Comparison of ENCODE assay signal across 23 cellular contexts in genomic region chr12:21296348-21296747, GRCh38. TPM values are rescaled to one million over a fixed set of nuclear protein-coding genes. Genes with fewer than 3 reads are reported as not detected.
DNase-seq lines count a peak whose midpoint lies in the region; ATAC-seq and TF ChIP-seq lines count a peak whose summit lies in the region.
"Had no signal": no experiment of that assay in that cellular context is flagged by ENCODE, and none has a peak within 500 bp of the region (broad histone marks: within the 10 kb centered on the region; RNA-seq: fewer than 3 reads in every experiment).

No MANE protein-coding gene starts in this region.

- H3K4me3 Mint-ChIP-seq in natural killer cell treated with Interleukin-12 subunit alpha and Interleukin-12 subunit beta and Interleukin-15 and Interleukin-18, amount 100 ng/mL, for 72 hours, result no peak overlapping the region
- H3K4me3 Mint-ChIP-seq: activated CD4-positive, alpha-beta T cell treated with anti-CD3 and anti-CD28 coated beads for 36 hours; activated naive CD8-positive, alpha-beta T cell treated with anti-CD3 and anti-CD28 coated beads, Interleukin-2, amount 50 U/mL, for 24 hours; stimulated activated effector memory CD8-positive, alpha-beta T cell treated with anti-CD3 and anti-CD28 coated beads, Interleukin-12 subunit alpha, Interleukin-12 subunit beta, amount 100 ng/mL, for 72 hours; T-cell had no signal

- H3K4me1 Mint-ChIP-seq in natural killer cell treated with Interleukin-12 subunit alpha and Interleukin-12 subunit beta and Interleukin-15 and Interleukin-18, amount 100 ng/mL, for 72 hours (ENCODE audit: low read depth in 2 of 2), result no peaks in the 10 kb centered on the region
- H3K4me1 Mint-ChIP-seq: activated CD4-positive, alpha-beta T cell treated with anti-CD3 and anti-CD28 coated beads for 36 hours had no signal

- H3F3A ChIP-seq in smooth muscle cell (ENCODE audit: low read depth), result no peaks in the 10 kb centered on the region

- H3K4me1 ChIP-seq in smooth muscle cell (ENCODE audit: low read depth) (no peaks in the 10 kb centered on the region), A673 (ENCODE audit: insufficient read depth, low read length, poor library complexity, severe bottlenecking) (no peaks in the 10 kb centered on the region)
- H3K4me1 ChIP-seq: BLaER1 treated with 17β-estradiol and CSF1 and Interleukin-3, amounts not matched to agents 10 nM and 100 nM; Caco-2; SJCRH30 had no signal

- POLR2A ChIA-PET in A673 (lab: Charles Lee; ENCODE audit: low non-redundant PET), result no interaction called here

- H3K9me3 ChIP-seq in smooth muscle cell (replicated peaks; ENCODE audit: low read depth) (no peaks in the 10 kb centered on the region), A673 (ENCODE audit: low read depth, low read length, poor library complexity, severe bottlenecking) (no peaks in the 10 kb centered on the region)
- H3K9me3 ChIP-seq: BLaER1 treated with 17β-estradiol and CSF1 and Interleukin-3, amounts not matched to agents 10 nM and 100 nM; Caco-2; SJCRH30 had no signal

- CTCF ChIA-PET in A673 (lab: Charles Lee), result interaction anchor here (0.5 kb wide), 1 partner anchor 384 kb away, joined by 4 read pairs; no protein-coding TSS in a partner anchor

- intact Hi-C loops in A673 (cut with micrococcal nuclease; ENCODE audit: unreplicated experiment), result no loop called here

- no peak overlapping the region for H3K27ac Mint-ChIP-seq in natural killer cell treated with Interleukin-12 subunit alpha and Interleukin-12 subunit beta and Interleukin-15 and Interleukin-18, amount 100 ng/mL, for 72 hours
- H3K27ac Mint-ChIP-seq: activated CD4-positive, alpha-beta T cell treated with anti-CD3 and anti-CD28 coated beads for 36 hours; activated naive CD8-positive, alpha-beta T cell treated with anti-CD3 and anti-CD28 coated beads, Interleukin-2, amount 50 U/mL, for 24 hours; stimulated activated effector memory CD8-positive, alpha-beta T cell treated with anti-CD3 and anti-CD28 coated beads, Interleukin-12 subunit alpha, Interleukin-12 subunit beta, amount 100 ng/mL, for 72 hours; T-cell had no signal

- no peaks in the 10 kb centered on the region for H4K20me1 ChIP-seq in smooth muscle cell (ENCODE audit: low read depth)
- H4K20me1 ChIP-seq: BLaER1 treated with 17β-estradiol and CSF1 and Interleukin-3, amounts not matched to agents 10 nM and 100 nM had no signal

- H3K4me3 ChIP-seq in smooth muscle cell (no peak overlapping the region), A673 (ENCODE audit: low read depth, low read length, poor library complexity, severe bottlenecking) (no peak overlapping the region)
- H3K4me3 ChIP-seq: BLaER1 treated with 17β-estradiol and CSF1 and Interleukin-3, amounts not matched to agents 10 nM and 100 nM; SJCRH30 had no signal

- no peak for DNase-seq in smooth muscle cell (lab: John Stamatoyannopoulos, UW; ENCODE audit: unreplicated experiment)
- DNase-seq in natural killer cell treated with Interleukin-12 subunit alpha and Interleukin-12 subunit beta and Interleukin-15 and Interleukin-18, amount 100 ng/mL, for 72 hours (ENCODE audit: low spot score), result no peak
- DNase-seq in NCI-H2196 treated with DMSO at 0.1 percent for 48 hours (lab: John Stamatoyannopoulos, UW; ENCODE audit: unreplicated experiment), result no peak
- no peak for DNase-seq in A673 (ENCODE audit: low spot score)
- DNase-seq: activated CD8-positive, alpha-beta memory T cell treated with anti-CD3 and anti-CD28 coated beads for 24 hours; activated gamma-delta T cell treated with Interleukin-2 at 50 U/mL for 16 hours; activated naive CD8-positive, alpha-beta T cell treated with anti-CD3 and anti-CD28 coated beads, Interleukin-2, amount 50 U/mL, for 24 hours; activated T-cell treated with anti-CD3 and anti-CD28 coated beads, Interleukin-2, amount 50 U/mL, for 1 hour; effector CD8-positive, alpha-beta T cell; left cardiac atrium had no signal

- H3K36me3 ChIP-seq in smooth muscle cell (ENCODE audit: low read depth) (no peaks in the 10 kb centered on the region), A673 (ENCODE audit: insufficient read depth, low read length, poor library complexity, severe bottlenecking) (no peaks in the 10 kb centered on the region)
- H3K36me3 ChIP-seq: BLaER1 treated with 17β-estradiol and CSF1 and Interleukin-3, amounts not matched to agents 10 nM and 100 nM; SJCRH30 had no signal

- H3K27me3 ChIP-seq in smooth muscle cell (ENCODE audit: low read depth), result no peaks in the 10 kb centered on the region
- H3K27me3 ChIP-seq in A673 (replicated peaks; ENCODE audit: insufficient read depth, low read depth, low read length, poor library complexity), result peaks cover 6% of the 10 kb centered on the region
- H3K27me3 ChIP-seq: BLaER1 treated with 17β-estradiol and CSF1 and Interleukin-3, amounts not matched to agents 10 nM and 100 nM; SJCRH30 had no signal

- no peak for TF ChIP-seq CTCF in smooth muscle cell (IDR thresholded peaks at IDR 0.05; ENCODE audit: borderline replicate concordance, insufficient read depth, poor library complexity, severe bottlenecking)
- no peak for TF ChIP-seq CTCF in A673 (conservative IDR thresholded peaks at IDR 0.05; ENCODE audit: low read depth, low read length)

- no peaks in the 10 kb centered on the region for H3K36me3 Mint-ChIP-seq in natural killer cell treated with Interleukin-12 subunit alpha and Interleukin-12 subunit beta and Interleukin-15 and Interleukin-18, amount 100 ng/mL, for 72 hours
- H3K36me3 Mint-ChIP-seq: stimulated activated effector memory CD8-positive, alpha-beta T cell treated with anti-CD3 and anti-CD28 coated beads, Interleukin-12 subunit alpha, Interleukin-12 subunit beta, amount 100 ng/mL, for 72 hours; T-cell had no signal

- WGBS in smooth muscle cell (ENCODE audit: low lambda C conversion rate), result 97% methylated on average over 1 of the region's 1 CpG

- H2AFZ ChIP-seq in smooth muscle cell (ENCODE audit: low read depth), result peak overlapping the region; percentile 54

- H3K79me2 ChIP-seq in smooth muscle cell (ENCODE audit: low read depth), result no peaks in the 10 kb centered on the region

- no peak overlapping the region for H3K4me2 ChIP-seq in smooth muscle cell
- H3K4me2 ChIP-seq: BLaER1 treated with 17β-estradiol and CSF1 and Interleukin-3, amounts not matched to agents 10 nM and 100 nM had no signal

- peaks cover 0 to 3% of the 10 kb centered on the region in 2 donors for H3K27me3 Mint-ChIP-seq in natural killer cell treated with Interleukin-12 subunit alpha and Interleukin-12 subunit beta and Interleukin-15 and Interleukin-18, amount 100 ng/mL, for 72 hours

- H3K27ac ChIP-seq in angular gyrus (ENCODE audit: low read depth, low read length), result peak overlapping the region; percentile 29
- H3K27ac ChIP-seq in smooth muscle cell (ENCODE audit: low read depth), result no peak overlapping the region
- H3K27ac ChIP-seq in A673 (ENCODE audit: low read depth, low read length, poor library complexity, severe bottlenecking), result no peak overlapping the region
- H3K27ac ChIP-seq: BLaER1 treated with 17β-estradiol and CSF1 and Interleukin-3, amounts not matched to agents 10 nM and 100 nM; HL-60; SJCRH30 had no signal

- H3K9me3 Mint-ChIP-seq in natural killer cell treated with Interleukin-12 subunit alpha and Interleukin-12 subunit beta and Interleukin-15 and Interleukin-18, amount 100 ng/mL, for 72 hours, result no peaks in the 10 kb centered on the region
- H3K9me3 Mint-ChIP-seq: activated naive CD8-positive, alpha-beta T cell treated with anti-CD3 and anti-CD28 coated beads, Interleukin-2, amount 50 U/mL, for 24 hours; stimulated activated effector memory CD8-positive, alpha-beta T cell treated with anti-CD3 and anti-CD28 coated beads, Interleukin-12 subunit alpha, Interleukin-12 subunit beta, amount 100 ng/mL, for 72 hours; T-cell had no signal

- peak; percentile 17 for ATAC-seq in GM19395 (IDR thresholded peaks at IDR 0.05; ENCODE audit: unreplicated experiment)
- ATAC-seq in HG02885 (IDR thresholded peaks at IDR 0.05; ENCODE audit: poor library complexity, unreplicated experiment), result peak; percentile 6
- ATAC-seq in natural killer cell treated with Interleukin-12 subunit alpha and Interleukin-12 subunit beta and Interleukin-15 and Interleukin-18, amount 100 ng/mL, for 72 hours, result no peak
- ATAC-seq: activated CD4-positive, alpha-beta T cell treated with anti-CD3 and anti-CD28 coated beads for 36 hours; activated naive CD8-positive, alpha-beta T cell treated with anti-CD3 and anti-CD28 coated beads, Interleukin-2, amount 50 U/mL, for 24 hours; left cardiac atrium; stimulated activated effector memory CD8-positive, alpha-beta T cell treated with anti-CD3 and anti-CD28 coated beads, Interleukin-12 subunit alpha, Interleukin-12 subunit beta, amount 100 ng/mL, for 72 hours had no signal

- no TSS peak for BruUV-seq in A673 (replicated peaks; lab: Mats Ljungman, UMichigan)

- H3K9ac ChIP-seq in smooth muscle cell (ENCODE audit: low read depth), result no peak overlapping the region
- H3K9ac ChIP-seq: BLaER1 treated with 17β-estradiol and CSF1 and Interleukin-3, amounts not matched to agents 10 nM and 100 nM had no signal

RNA-seq across cellular contexts. Expression of gene SLCO1A2, which starts 38.4 kb away (rescaled TPM):
- total RNA-seq in smooth muscle cell, result 2.4 and 5.6 TPM in 2 replicates
- 1.7 and 1.8 TPM in 2 replicates for polyA plus RNA-seq in smooth muscle cell
- not detected for total RNA-seq in natural killer cell treated with Interleukin-12 subunit alpha and Interleukin-12 subunit beta and Interleukin-15 and Interleukin-18, amount 100 ng/mL, for 72 hours
- total RNA-seq in A673 (2021), result not detected in 2 replicates
- total RNA-seq: activated CD4-positive, alpha-beta T cell treated with anti-CD3 and anti-CD28 coated beads for 36 hours; Daoy; epithelial cell of proximal tubule; left cardiac atrium; ureter had no signal

Comparison
In these comparisons a context has a peak if more than half of its experiments do, and no peak if none do; other contexts are left out.
1. ATAC-seq: peak in GM19395 (single experiment) and HG02885 (single experiment); none in natural killer cell treated with Interleukin-12 subunit alpha and Interleukin-12 subunit beta and Interleukin-15 and Interleukin-18, amount 100 ng/mL, for 72 hours (0 of 2).